Comparison of ENCODE assay signal across 19 cellular contexts in the genomic region with DNA sequence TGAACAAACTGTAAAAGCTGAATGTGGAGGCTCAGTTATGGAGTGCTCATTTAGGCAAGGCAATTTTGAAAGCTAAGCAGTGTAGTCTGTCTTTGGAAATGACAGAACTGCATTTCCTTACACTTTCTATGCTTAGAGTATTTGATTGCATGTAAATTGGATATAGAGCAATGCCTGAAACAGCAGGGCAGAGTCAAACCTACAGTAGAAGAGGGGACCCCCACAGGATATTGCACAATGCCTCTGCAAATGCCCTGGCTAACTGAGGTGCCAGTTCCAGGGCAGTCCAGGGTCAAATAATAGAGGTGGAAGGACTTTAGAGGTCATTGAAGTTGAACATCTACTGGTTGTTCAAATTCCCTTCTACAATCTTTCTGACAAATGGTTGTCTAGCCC. TPM values are rescaled to one million over a fixed set of nuclear protein-coding genes. Genes with fewer than 3 reads are reported as not detected.
"Had no signal": no experiment of that assay in that cellular context is flagged by ENCODE, and none has a peak within 500 bp of the region (broad histone marks: within the 10 kb centered on the region; RNA-seq: fewer than 3 reads in every experiment).

No MANE protein-coding gene starts in this region.

- DNase-seq: activated CD4-positive, CD25-positive, alpha-beta regulatory T cell treated with anti-CD3 and anti-CD28 coated beads, Interleukin-2, amount 50 U/mL, for 72 hours; activated naive CD4-positive, alpha-beta T cell; hypothalamus; kidney glomerular epithelial cell; mesendoderm; stimulated activated CD4-positive, alpha-beta T cell treated with anti-CD3 and anti-CD28 coated beads, Interleukin-15, amount 100 ng/mL, for 24 hours; stimulated activated CD4-positive, alpha-beta T cell treated with anti-CD3 and anti-CD28 coated beads, Interleukin-4, amount 100 ng/mL, for 1 hour; stimulated activated naive CD4-positive, alpha-beta T cell; T-cell; T-helper 9 cell had no signal

- H3K36me3 Mint-ChIP-seq: T-cell had no signal

- H3K27ac ChIP-seq: ascending aorta, parathyroid adenoma, tibial nerve, vagina had no signal

- H3K27me3 ChIP-seq: ascending aorta, vagina had no signal

- H3K4me3 ChIP-seq: ascending aorta, tibial nerve, vagina had no signal

- H3K9me3 Mint-ChIP-seq: activated T-helper 1 cell treated with anti-CD3 and anti-CD28 coated beads, Interleukin-12 subunit alpha, Interleukin-12 subunit beta, Interleukin-2, Interleukin-4 antibody, amounts not matched to agents 30 ng/mL and 10 ng/mL and 1 ng/mL, durations not matched to agents 14 hours and 24 hours and 36 hours; T-cell had no signal

- H3K4me3 Mint-ChIP-seq: activated T-helper 1 cell treated with anti-CD3 and anti-CD28 coated beads, Interleukin-12 subunit alpha, Interleukin-12 subunit beta, Interleukin-2, Interleukin-4 antibody, amounts not matched to agents 30 ng/mL and 10 ng/mL and 1 ng/mL, durations not matched to agents 14 hours and 24 hours and 36 hours had no signal

- H3K9ac ChIP-seq: parathyroid adenoma had no signal

- H3K4me1 ChIP-seq: parathyroid adenoma had no signal

- H3K27ac Mint-ChIP-seq: T-cell had no signal

- H3K9me3 ChIP-seq: ascending aorta, tibial nerve, vagina had no signal

- H2AFZ ChIP-seq: parathyroid adenoma had no signal

- H3K36me3 ChIP-seq: ascending aorta, tibial nerve, vagina had no signal

- H3K79me2 ChIP-seq: parathyroid adenoma had no signal

- ATAC-seq: esophagus mucosa, T-cell had no signal

- FAIRE-seq: endometrium had no signal

RNA-seq across cellular contexts. Expression of a gene that starts 2.2 kb away (rescaled TPM):
- total RNA-seq: activated CD8-positive, alpha-beta memory T cell treated with anti-CD3 and anti-CD28 coated beads for 36 hours; activated T-helper 1 cell treated with anti-CD3 and anti-CD28 coated beads, Interleukin-12 subunit alpha, Interleukin-12 subunit beta, Interleukin-2, Interleukin-4 antibody, amounts not matched to agents 30 ng/mL and 10 ng/mL and 1 ng/mL, durations not matched to agents 14 hours and 24 hours and 36 hours; dermis microvascular lymphatic vessel endothelial cell had no signal
